Comparison of ENCODE assay signal across 9 cellular contexts in genomic region chr12:6605425-6606330, GRCh38. TPM values are rescaled to one million over a fixed set of nuclear protein-coding genes. Genes with fewer than 3 reads are reported as not detected.
A peak's percentile ranks its signal among the peaks of the same experiment; 100 is the strongest.
DNase-seq lines count a peak whose midpoint lies in the region; ATAC-seq and TF ChIP-seq lines count a peak whose summit lies in the region.
"Had no signal": no experiment of that assay in that cellular context is flagged by ENCODE, and none has a peak within 500 bp of the region (broad histone marks: within the 10 kb centered on the region; RNA-seq: fewer than 3 reads in every experiment).

No MANE protein-coding gene starts in this region.

- H3K4me1 ChIP-seq in Karpas-422 (ENCODE audit: low read length): peaks cover 43% of the 10 kb centered on the region
- peaks cover 8 to 63% (median 30%) of the 10 kb centered on the region in 3 donors for H3K4me1 ChIP-seq in gastroesophageal sphincter
- H3K4me1 ChIP-seq in osteoblast (ENCODE audit: insufficient read depth, low read length): peaks cover 42% of the 10 kb centered on the region

- peak overlapping the region; percentile 91 for H3K9ac ChIP-seq in Karpas-422 (ENCODE audit: low read length)

- H3K9me3 Mint-ChIP-seq in CD4-positive, alpha-beta T cell: no peaks in the 10 kb centered on the region

- peaks cover 45% of the 10 kb centered on the region for H3K36me3 ChIP-seq in Karpas-422 (ENCODE audit: insufficient read depth, low read length)
- H3K36me3 ChIP-seq in gastroesophageal sphincter: peaks cover 0 to 20% of the 10 kb centered on the region in 2 donors
- peaks cover 25% of the 10 kb centered on the region for H3K36me3 ChIP-seq in osteoblast (ENCODE audit: insufficient read depth, low read length)

- H3K36me3 Mint-ChIP-seq in CD4-positive, alpha-beta T cell (ENCODE audit: low read depth): peaks cover 45% of the 10 kb centered on the region

- TF ChIP-seq EP300 in gastroesophageal sphincter (IDR thresholded peaks at IDR 0.05): no peak

- peak in 7 of 10 experiments; percentile 18 to 57 (median 39) for DNase-seq in CD4-positive, alpha-beta T cell
- peak; percentile 64 for DNase-seq in Karpas-422
- peak; percentile 28 for DNase-seq in activated T-helper 9 cell treated with anti-CD3 and anti-CD28 coated beads, Interleukin-2, amount 50 U/mL, for 16 hours (ENCODE audit: low read depth)
- DNase-seq in osteoblast (ENCODE audit: insufficient read length, low spot score, missing footprints): peak; percentile 81
- DNase-seq in NCI-H345 (lab: John Stamatoyannopoulos, UW): no peak

- peak; percentile 33 for ATAC-seq in CD4-positive, alpha-beta T cell (ENCODE audit: poor library complexity)
- ATAC-seq in gastroesophageal sphincter (no peak), GM21737 (IDR thresholded peaks at IDR 0.05; ENCODE audit: unreplicated experiment) (no peak), GM19397 (IDR thresholded peaks at IDR 0.05; ENCODE audit: unreplicated experiment) (no peak)

- peaks cover 61% of the 10 kb centered on the region for H3K79me2 ChIP-seq in Karpas-422 (ENCODE audit: low read length)
- peaks cover 57% of the 10 kb centered on the region for H3K79me2 ChIP-seq in osteoblast (ENCODE audit: insufficient read depth, low read length)

- H3K27me3 Mint-ChIP-seq in CD4-positive, alpha-beta T cell: no peaks in the 10 kb centered on the region

- 3 to 7% methylated on average over 5 to 8 of the region's 18 CpGs for WGBS in gastroesophageal sphincter (ENCODE audit: low coverage in 1 of 2), 2 donors

- H3K27ac Mint-ChIP-seq in CD4-positive, alpha-beta T cell: peak overlapping the region; percentile 88

- H3K4me2 ChIP-seq in Karpas-422 (ENCODE audit: low read depth, low read length, poor library complexity, severe bottlenecking) (peak overlapping the region; percentile 94), osteoblast (ENCODE audit: insufficient read depth, low read length) (peak overlapping the region; percentile 88)

- H4K20me1 ChIP-seq in Karpas-422 (ENCODE audit: insufficient read depth, low read depth, low read length): peaks cover 43% of the 10 kb centered on the region
- H4K20me1 ChIP-seq in osteoblast (ENCODE audit: insufficient read depth, low read length): peaks cover 42% of the 10 kb centered on the region

- intact Hi-C loops in CD4-positive, alpha-beta T cell (cut with DNase I, micrococcal nuclease): loop anchor here in 1 of 2 experiments (5.0 kb wide), 2 partner anchors 38 to 187 kb away; partner anchors contain the start of gene NOP2

- H3K4me3 Mint-ChIP-seq in CD4-positive, alpha-beta T cell: no peak overlapping the region

- POLR2A ChIA-PET in CD4-positive, alpha-beta T cell (lab: Charles Lee): interaction anchor here (0.7 to 2.1 kb wide), 12 partner anchors 15 to 338 kb away, joined by 3 to 11 read pairs (median 4); partner anchors contain the start of genes C12orf57, CD4, COPS7A and GAPDH

- TF ChIP-seq CTCF in CD4-positive, alpha-beta T cell (IDR thresholded peaks at IDR 0.05): no peak
- TF ChIP-seq CTCF in gastroesophageal sphincter (IDR thresholded peaks at IDR 0.05) (peak in 1 of 4 experiments; percentile 10), osteoblast (IDR thresholded peaks at IDR 0.05; ENCODE audit: extremely low read depth, low read depth, low read length) (no peak)

- no peaks in the 10 kb centered on the region for H3K9me3 ChIP-seq in CD4-positive, alpha-beta T cell (ENCODE audit: control insufficient read depth, low read length)
- H3K9me3 ChIP-seq in Karpas-422 (ENCODE audit: low read length): no peaks in the 10 kb centered on the region
- H3K9me3 ChIP-seq in gastroesophageal sphincter: no peaks in the 10 kb centered on the region
- H3K9me3 ChIP-seq in osteoblast (ENCODE audit: low read depth, low read length): no peaks in the 10 kb centered on the region

- H3K27me3 ChIP-seq in CD4-positive, alpha-beta T cell (ENCODE audit: control insufficient read depth, insufficient read depth, low read length): no peaks in the 10 kb centered on the region
- H3K27me3 ChIP-seq in Karpas-422 (ENCODE audit: low read length) (no peaks in the 10 kb centered on the region), gastroesophageal sphincter (no peaks in the 10 kb centered on the region), osteoblast (ENCODE audit: insufficient read depth, low read length) (no peaks in the 10 kb centered on the region)

- no peak for TF ChIP-seq POLR2A in gastroesophageal sphincter (IDR thresholded peaks at IDR 0.05)

- H2AFZ ChIP-seq in Karpas-422 (ENCODE audit: low read length) (no peak overlapping the region), osteoblast (ENCODE audit: low read length) (no peak overlapping the region)

- CTCF ChIA-PET in CD4-positive, alpha-beta T cell (lab: Charles Lee): interaction anchor here (0.8 to 1.6 kb wide), 6 partner anchors 9 to 267 kb away, joined by 3 to 5 read pairs (median 3); partner anchors contain the start of genes ING4, SPSB2, VAMP1 and ZNF384

- no peaks in the 10 kb centered on the region for H3K9me2 ChIP-seq in Karpas-422 (replicated peaks; ENCODE audit: insufficient read depth, low read length)

- H3K4me3 ChIP-seq in Karpas-422 (ENCODE audit: low read length) (peak overlapping the region; percentile 89), gastroesophageal sphincter (peak overlapping the region; percentile 85 to 91), osteoblast (ENCODE audit: insufficient read depth, low read length) (peak overlapping the region; percentile 86)

- peak overlapping the region; percentile 94 for H3K27ac ChIP-seq in CD4-positive, alpha-beta T cell (ENCODE audit: low read depth, low read length)
- peak overlapping the region; percentile 83 for H3K27ac ChIP-seq in Karpas-422 (ENCODE audit: low read length)
- H3K27ac ChIP-seq in gastroesophageal sphincter: peak overlapping the region; percentile 95 to 100 (median 98)
- peak overlapping the region; percentile 55 for H3K27ac ChIP-seq in osteoblast (ENCODE audit: low read depth, low read length)

- H3K4me1 Mint-ChIP-seq in CD4-positive, alpha-beta T cell (ENCODE audit: low read depth): peaks cover 52% of the 10 kb centered on the region

RNA-seq across cellular contexts. Expression of gene CHD4, which starts 1.5 kb away (rescaled TPM):
- 100 to 1,000 TPM; 288 to 292 TPM for total RNA-seq in CD4-positive, alpha-beta T cell
- 216 and 315 TPM in 2 replicates for total RNA-seq in Karpas-422 (2014; rRNA removed; shearing (Covaris generic); ENCODE audit: low replicate concordance)
- total RNA-seq in gastroesophageal sphincter: 100 to 1,000 TPM; 133 to 266 (median 219) TPM
- 238 and 259 TPM in 2 replicates for total RNA-seq in osteoblast

RNA-seq across cellular contexts. Expression of gene LPAR5, which starts 30.1 kb away (rescaled TPM):
- 1 to 10 TPM; 2.8 to 3.0 TPM for total RNA-seq in CD4-positive, alpha-beta T cell
- 10.3 and 14.6 TPM in 2 replicates for total RNA-seq in Karpas-422 (2014; rRNA removed; shearing (Covaris generic); ENCODE audit: low replicate concordance)
- 1 to 10 TPM in 2 of 4 donors, under 1 TPM in 2; 0.47 to 2.0 (median 1.2) TPM for total RNA-seq in gastroesophageal sphincter
- total RNA-seq in osteoblast: under 0.01 TPM in 1 of 2 replicates, not detected in the other
- total RNA-seq: NCI-H460 had no signal

RNA-seq across cellular contexts. Expression of gene NOP2, which starts 37.6 kb away (rescaled TPM):
- total RNA-seq in CD4-positive, alpha-beta T cell: 10 to 100 TPM; 75.3 to 76.8 TPM
- 66.2 and 85.7 TPM in 2 replicates for total RNA-seq in Karpas-422 (2014; rRNA removed; shearing (Covaris generic); ENCODE audit: low replicate concordance)
- total RNA-seq in gastroesophageal sphincter (10 to 100 TPM; 22.5 to 49.8 (median 26.8) TPM), osteoblast (18.3 and 21.4 TPM in 2 replicates)

RNA-seq across cellular contexts. Expression of gene ACRBP, which starts 41.6 kb away (rescaled TPM):
- total RNA-seq in CD4-positive, alpha-beta T cell: under 1 TPM; 0.58 to 0.95 TPM
- 2.2 and 4.2 TPM in 2 replicates for total RNA-seq in Karpas-422 (2014; rRNA removed; shearing (Covaris generic); ENCODE audit: low replicate concordance)
- total RNA-seq in gastroesophageal sphincter (1 to 10 TPM in 2 of 4 donors, under 1 TPM in 1, not detected in 1; 0.81 to 3.2 (median 2.4) TPM), osteoblast (under 0.01 and 0.36 TPM in 2 replicates)

RNA-seq across cellular contexts. Expression of gene IFFO1, which starts 49.8 kb away (rescaled TPM):
- total RNA-seq in CD4-positive, alpha-beta T cell: 10 to 100 TPM; 21.6 to 21.9 TPM
- 8.2 and 14.5 TPM in 2 replicates for total RNA-seq in Karpas-422 (2014; rRNA removed; shearing (Covaris generic); ENCODE audit: low replicate concordance)
- total RNA-seq in gastroesophageal sphincter (10 to 100 TPM; 16.9 to 27.4 (median 22.1) TPM), osteoblast (12.7 and 13.4 TPM in 2 replicates)
